35 cellular contexts compared by ENCODE assay signal in the genomic region with DNA sequence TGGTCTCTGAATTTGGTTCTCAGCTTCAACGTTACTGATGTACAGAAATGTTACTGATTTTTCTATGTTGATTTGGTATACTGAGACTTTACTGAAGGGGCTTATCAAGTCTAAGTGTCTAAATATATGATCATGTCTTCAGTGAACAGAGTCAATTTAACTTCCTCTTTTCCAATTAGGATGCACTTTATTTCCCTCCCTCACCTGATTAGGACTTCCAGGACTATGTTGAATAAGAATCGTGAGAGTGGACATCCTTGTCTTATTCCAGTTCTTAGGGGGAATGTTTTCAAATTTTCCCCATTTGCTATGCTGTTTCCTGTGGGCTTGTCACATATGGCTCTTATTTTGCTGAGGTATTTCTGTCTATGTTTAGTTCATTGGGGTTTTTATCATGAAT.
"Had no signal": no experiment of that assay in that cellular context is flagged by ENCODE, and none has a peak within 500 bp of the region (broad histone marks: within the 10 kb centered on the region; RNA-seq: fewer than 3 reads in every experiment).

No MANE protein-coding gene starts in this region.

- H3K36me3 ChIP-seq: MG63 had no signal

- DNase-seq: Kasumi-1, MG63, MM.1S, MV-4-11, NCI-H1048, NCI-H1092, NCI-H1092 treated with DMSO at 0.1 percent for 48 hours, NCI-H1105, NCI-H1105 treated with DMSO at 0.1 percent for 48 hours, NCI-H1417, NCI-H1417 treated with DMSO at 0.1 percent for 48 hours, NCI-H1436, NCI-H1436 treated with DMSO at 0.1 percent for 48 hours, NCI-H146, NCI-H1694, NCI-H1694 treated with DMSO at 0.1 percent for 48 hours, NCI-H187, NCI-H187 treated with DMSO at 0.1 percent for 48 hours, NCI-H1930, NCI-H2029, NCI-H2029 treated with DMSO at 0.1 percent for 48 hours, NCI-H2081, NCI-H2081 treated with DMSO at 0.1 percent for 48 hours, NCI-H2107, NCI-H2171, NCI-H2171 treated with DMSO at 0.1 percent for 48 hours, NCI-H2227 treated with DMSO at 0.1 percent for 48 hours, NCI-H226, NCI-H345, NCI-H446, NCI-H446 treated with DMSO at 0.1 percent for 48 hours, NCI-H510A, NCI-H510A treated with DMSO at 0.1 percent for 48 hours, NCI-H524, NCI-H524 treated with DMSO at 0.1 percent for 48 hours had no signal

- H3K27me3 ChIP-seq: MG63 had no signal

- H3K9me3 ChIP-seq: MG63 had no signal

- H3K4me3 ChIP-seq: MG63 had no signal
